Comparison of ENCODE assay signal across 35 cellular contexts in the genomic region with DNA sequence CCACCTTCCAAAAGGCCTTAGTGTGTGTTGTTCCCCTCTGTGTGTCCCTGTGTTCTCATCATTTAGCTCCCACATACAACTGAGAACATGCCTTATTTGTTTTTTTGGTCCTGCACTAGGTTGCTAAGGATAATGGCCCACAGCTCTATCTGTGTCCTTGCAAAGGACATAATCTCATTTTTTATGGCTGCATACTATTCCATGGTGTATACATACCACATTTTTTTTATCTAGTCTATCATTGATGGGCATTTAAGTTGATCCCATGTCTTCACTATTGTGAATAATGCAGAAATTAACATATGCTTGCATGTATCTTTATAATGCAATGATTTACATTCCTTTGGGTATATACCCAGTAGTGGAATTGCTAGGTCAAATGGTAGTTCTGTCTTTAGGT.
"Had no signal": no experiment of that assay in that cellular context is flagged by ENCODE, and none has a peak within 500 bp of the region (broad histone marks: within the 10 kb centered on the region; RNA-seq: fewer than 3 reads in every experiment).

No MANE protein-coding gene starts in this region.

- DNase-seq: Karpas-422, Kasumi-1, MG63, MM.1S, MV-4-11, NCI-H1048, NCI-H1092, NCI-H1092 treated with DMSO at 0.1 percent for 48 hours, NCI-H1105, NCI-H1105 treated with DMSO at 0.1 percent for 48 hours, NCI-H1417, NCI-H1417 treated with DMSO at 0.1 percent for 48 hours, NCI-H1436, NCI-H1436 treated with DMSO at 0.1 percent for 48 hours, NCI-H146, NCI-H1694, NCI-H1694 treated with DMSO at 0.1 percent for 48 hours, NCI-H187, NCI-H187 treated with DMSO at 0.1 percent for 48 hours, NCI-H1930, NCI-H2029, NCI-H2029 treated with DMSO at 0.1 percent for 48 hours, NCI-H2081, NCI-H2081 treated with DMSO at 0.1 percent for 48 hours, NCI-H2107, NCI-H2171, NCI-H2171 treated with DMSO at 0.1 percent for 48 hours, NCI-H2227 treated with DMSO at 0.1 percent for 48 hours, NCI-H226, NCI-H345, NCI-H446, NCI-H446 treated with DMSO at 0.1 percent for 48 hours, NCI-H510A, NCI-H510A treated with DMSO at 0.1 percent for 48 hours had no signal

- H3K4me2 ChIP-seq: KMS-11 had no signal

- H3K9me3 ChIP-seq: MG63 had no signal

- H3K4me3 ChIP-seq: MG63 had no signal

- H3K27me3 ChIP-seq: MG63 had no signal

- H3K9ac ChIP-seq: KMS-11 had no signal

- H3K27ac ChIP-seq: KMS-11 had no signal

- H3K36me3 ChIP-seq: MG63 had no signal
